23 cellular contexts compared by ENCODE assay signal in the genomic region with DNA sequence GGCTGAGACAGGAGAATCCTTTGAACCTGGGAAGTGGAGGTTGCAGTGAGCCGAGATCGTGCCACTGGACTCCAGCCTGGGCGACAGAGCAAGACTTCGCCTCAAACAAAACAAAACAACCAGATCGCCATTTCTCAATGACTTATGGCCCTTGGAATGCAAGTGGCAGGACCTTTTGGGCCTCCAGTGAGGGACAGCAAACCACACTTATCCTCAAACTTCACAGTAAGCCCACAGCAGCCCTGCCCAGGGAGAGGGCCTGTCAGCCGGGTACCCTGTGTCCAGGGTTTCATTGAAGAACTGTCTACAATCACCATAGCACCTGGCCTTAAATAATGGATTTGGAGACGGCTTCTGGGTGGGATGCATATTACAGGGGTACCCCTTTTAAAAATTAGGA. TPM values are rescaled to one million over a fixed set of nuclear protein-coding genes. Genes with fewer than 3 reads are reported as not detected.
A peak's percentile ranks its signal among the peaks of the same experiment; 100 is the strongest.
DNase-seq lines count a peak whose midpoint lies in the region; ATAC-seq and TF ChIP-seq lines count a peak whose summit lies in the region.
"Had no signal": no experiment of that assay in that cellular context is flagged by ENCODE, and none has a peak within 500 bp of the region (broad histone marks: within the 10 kb centered on the region; RNA-seq: fewer than 3 reads in every experiment).

No MANE protein-coding gene starts in this region.

- peaks cover 0 to 57% (median 0%) of the 10 kb centered on the region in 3 donors for H3K36me3 ChIP-seq in Peyer's patch
- H3K36me3 ChIP-seq: breast epithelium had no signal

- H3K4me3 Mint-ChIP-seq in HFFc6 (no peak overlapping the region), neural crest cell (peak overlapping the region; percentile 12), immature natural killer cell (no peak overlapping the region)
- H3K4me3 Mint-ChIP-seq: activated CD4-positive, alpha-beta memory T cell treated with anti-CD3 and anti-CD28 coated beads for 36 hours; activated T-cell treated with anti-CD3 and anti-CD28 coated beads, Interleukin-2, amount 50 U/mL, for 4 hours; CD4-positive, CD25-positive, alpha-beta regulatory T cell; nephron; T-helper 1 cell treated with Interleukin-12 subunit alpha and Interleukin-12 subunit beta and Interleukin-4 antibody, amounts not matched to agents 30 μg/mL and 1 μg/mL, for 36 hours had no signal

- TF ChIP-seq CTCF in HFFc6 (IDR thresholded peaks at IDR 0.05) (no peak), choroid plexus epithelial cell (conservative IDR thresholded peaks at IDR 0.05; ENCODE audit: low read depth, low read length) (no peak), neural crest cell (conservative IDR thresholded peaks at IDR 0.05) (no peak), Peyer's patch (IDR thresholded peaks at IDR 0.05) (no peak)

- H3K27ac ChIP-seq in Peyer's patch = no peak overlapping the region
- H3K27ac ChIP-seq: hepatocyte, SJCRH30, vagina, WERI-Rb-1 had no signal

- peaks cover 27% of the 10 kb centered on the region for H3K27me3 Mint-ChIP-seq in HFFc6 (ENCODE audit: insufficient read depth)
- no peaks in the 10 kb centered on the region for H3K27me3 Mint-ChIP-seq in neural crest cell (ENCODE audit: low read depth)
- H3K27me3 Mint-ChIP-seq in immature natural killer cell (ENCODE audit: low read depth in 3 of 3) = peaks cover 0 to 2% (median 2%) of the 10 kb centered on the region in 3 donors
- H3K27me3 Mint-ChIP-seq: activated CD4-positive, alpha-beta memory T cell treated with anti-CD3 and anti-CD28 coated beads for 36 hours; CD4-positive, CD25-positive, alpha-beta regulatory T cell had no signal

- no peaks in the 10 kb centered on the region for H3K9me3 ChIP-seq in Peyer's patch
- H3K9me3 ChIP-seq: breast epithelium, SJCRH30, vagina had no signal

- H3K9me3 Mint-ChIP-seq in HFFc6 = no peaks in the 10 kb centered on the region
- no peaks in the 10 kb centered on the region for H3K9me3 Mint-ChIP-seq in neural crest cell
- no peaks in the 10 kb centered on the region for H3K9me3 Mint-ChIP-seq in immature natural killer cell
- H3K9me3 Mint-ChIP-seq: activated CD4-positive, alpha-beta memory T cell treated with anti-CD3 and anti-CD28 coated beads for 36 hours; activated T-cell treated with anti-CD3 and anti-CD28 coated beads, Interleukin-2, amount 50 U/mL, for 4 hours; CD4-positive, CD25-positive, alpha-beta regulatory T cell; nephron; T-helper 1 cell treated with Interleukin-12 subunit alpha and Interleukin-12 subunit beta and Interleukin-4 antibody, amounts not matched to agents 30 μg/mL and 1 μg/mL, for 36 hours had no signal

- H3K27ac Mint-ChIP-seq in HFFc6 (peak overlapping the region; percentile 27; the same call in 1 of the 2 replicates), neural crest cell (ENCODE audit: unreplicated experiment) (no peak overlapping the region), immature natural killer cell (no peak overlapping the region)
- H3K27ac Mint-ChIP-seq: activated CD4-positive, alpha-beta memory T cell treated with anti-CD3 and anti-CD28 coated beads for 36 hours; T-helper 1 cell treated with Interleukin-12 subunit alpha and Interleukin-12 subunit beta and Interleukin-4 antibody, amounts not matched to agents 30 μg/mL and 1 μg/mL, for 36 hours had no signal

- no peaks in the 10 kb centered on the region for H3K27me3 ChIP-seq in Peyer's patch
- H3K27me3 ChIP-seq: breast epithelium, hepatocyte, SJCRH30, vagina had no signal

- DNase-seq in A172 (ENCODE audit: low spot score) (peak; percentile 55), HFFc6 (no peak), choroid plexus epithelial cell (ENCODE audit: low read depth) (peak; percentile 54), neural crest cell (ENCODE audit: low read depth, low spot score) (no peak), Peyer's patch (no peak), immature natural killer cell (no peak), NCI-H2081 treated with DMSO at 0.1 percent for 48 hours (lab: John Stamatoyannopoulos, UW) (no peak)
- DNase-seq: activated CD4-positive, alpha-beta memory T cell treated with anti-CD3 and anti-CD28 coated beads for 36 hours; activated T-cell treated with anti-CD3 and anti-CD28 coated beads, Interleukin-2, amount 50 U/mL, for 4 hours; CD4-positive, CD25-positive, alpha-beta regulatory T cell; mesendoderm; NCI-H1417; NCI-H82; OCI-M1; SJCRH30; stimulated activated CD8-positive, alpha-beta memory T cell treated with anti-CD3 and anti-CD28 coated beads, Interleukin-4, amount 100 ng/mL, for 48 hours; WERI-Rb-1 had no signal

- H3K4me1 ChIP-seq in Peyer's patch = peaks cover 0 to 1% (median 0%) of the 10 kb centered on the region in 4 donors
- H3K4me1 ChIP-seq: SJCRH30, vagina had no signal

- no peak for ATAC-seq in GM18505 (IDR thresholded peaks at IDR 0.05; ENCODE audit: unreplicated experiment)
- ATAC-seq: activated T-cell treated with anti-CD3 and anti-CD28 coated beads, Interleukin-2, amount 50 U/mL, for 4 hours had no signal

- H3K4me1 Mint-ChIP-seq in HFFc6 (ENCODE audit: low read depth) = peaks cover 19% of the 10 kb centered on the region
- peaks cover 16% of the 10 kb centered on the region for H3K4me1 Mint-ChIP-seq in neural crest cell
- no peaks in the 10 kb centered on the region for H3K4me1 Mint-ChIP-seq in immature natural killer cell
- H3K4me1 Mint-ChIP-seq: nephron had no signal

- H3K4me3 ChIP-seq in choroid plexus epithelial cell (ENCODE audit: low read depth, low read length) (no peak overlapping the region), Peyer's patch (no peak overlapping the region)
- H3K4me3 ChIP-seq: breast epithelium, hepatocyte, SJCRH30, vagina had no signal

- TF ChIP-seq POLR2A in Peyer's patch (IDR thresholded peaks at IDR 0.05) (no peak), GM18505 (IDR thresholded peaks at IDR 0.05; ENCODE audit: borderline replicate concordance, extremely low read depth, insufficient read depth, insufficient read length) (no peak)

- H3K36me3 Mint-ChIP-seq in HFFc6 (ENCODE audit: low read depth) (peaks cover 13% of the 10 kb centered on the region), neural crest cell (ENCODE audit: low read depth) (peaks cover 16% of the 10 kb centered on the region), immature natural killer cell (peaks cover 7 to 15% (median 10%) of the 10 kb centered on the region in 3 donors)

RNA-seq across cellular contexts. Expression of a gene that starts 11.7 kb away (rescaled TPM):
- total RNA-seq in A172 (2014; rRNA removed; shearing (Covaris generic)) = 75.5 and 90.6 TPM in 2 replicates
- 10 to 100 TPM; 48.0 to 61.3 (median 53.8) TPM for total RNA-seq in HFFc6 (2021; fragmentation: NEBNext Ultra II Directional; extraction: Animal tissue kit (Norgen Biotek cat#: 25700))
- total RNA-seq in neural crest cell (163 and 172 TPM in 2 replicates), Peyer's patch (100 to 1,000 TPM in 3 of 4 donors, 10 to 100 TPM in 1; 83.3 to 228 (median 184) TPM)
- polyA plus RNA-seq in immature natural killer cell = 1 to 10 TPM; 2.5 to 5.1 (median 2.7) TPM

RNA-seq across cellular contexts. Expression of a gene that starts 26.9 kb away (rescaled TPM):
- total RNA-seq in A172 (2014; rRNA removed; shearing (Covaris generic)) = 1.5 and 2.5 TPM in 2 replicates
- total RNA-seq in HFFc6 (2021; fragmentation: NEBNext Ultra II Directional; extraction: Animal tissue kit (Norgen Biotek cat#: 25700)) = 1 to 10 TPM; 1.9 to 3.1 (median 2.5) TPM
- total RNA-seq in neural crest cell = 6.2 and 6.3 TPM in 2 replicates
- 10 to 100 TPM in 2 of 4 donors, 1 to 10 TPM in 2; 7.4 to 89.1 (median 14.0) TPM for total RNA-seq in Peyer's patch
- polyA plus RNA-seq in immature natural killer cell = 1 to 10 TPM; 1.7 to 4.2 (median 3.6) TPM

RNA-seq across cellular contexts. Expression of a gene that starts 29.5 kb away (rescaled TPM):
- 3.3 and 3.9 TPM in 2 replicates for total RNA-seq in A172 (2014; rRNA removed; shearing (Covaris generic))
- total RNA-seq in HFFc6 (2021; fragmentation: NEBNext Ultra II Directional; extraction: Animal tissue kit (Norgen Biotek cat#: 25700)) = 10 to 100 TPM in 4 of 6 experiments, 1 to 10 TPM in 2; 8.0 to 14.6 (median 11.3) TPM
- total RNA-seq in neural crest cell (6.1 and 6.3 TPM in 2 replicates), Peyer's patch (1 to 10 TPM; 3.3 to 9.1 (median 5.8) TPM)
- not detected for polyA plus RNA-seq in immature natural killer cell
- polyA plus RNA-seq: CD4-positive, CD25-positive, alpha-beta regulatory T cell had no signal

RNA-seq across cellular contexts. Expression of a gene that starts 35.7 kb away (rescaled TPM):
- 697 and 1,197 TPM in 2 replicates for total RNA-seq in A172 (2014; rRNA removed; shearing (Covaris generic))
- total RNA-seq in HFFc6 (2021; fragmentation: NEBNext Ultra II Directional; extraction: Animal tissue kit (Norgen Biotek cat#: 25700)) = 1,000 to 10,000 TPM; 1,227 to 1,529 (median 1,391) TPM
- total RNA-seq in neural crest cell (1,750 and 1,862 TPM in 2 replicates), Peyer's patch (100 to 1,000 TPM; 214 to 675 (median 268) TPM)
- 1,000 to 10,000 TPM; 2,545 to 3,232 (median 2,896) TPM for polyA plus RNA-seq in immature natural killer cell

RNA-seq across cellular contexts. Expression of a gene that starts 37.8 kb away (rescaled TPM):
- total RNA-seq in A172 (2014; rRNA removed; shearing (Covaris generic)) = 246 and 286 TPM in 2 replicates
- 100 to 1,000 TPM; 161 to 219 (median 192) TPM for total RNA-seq in HFFc6 (2021; fragmentation: NEBNext Ultra II Directional; extraction: Animal tissue kit (Norgen Biotek cat#: 25700))
- 83.5 and 87.4 TPM in 2 replicates for total RNA-seq in neural crest cell
- total RNA-seq in Peyer's patch = 10 to 100 TPM; 14.5 to 69.3 (median 30.2) TPM
- polyA plus RNA-seq in immature natural killer cell = 1 to 10 TPM; 2.3 to 6.1 (median 5.3) TPM

Comparison
In these comparisons a context has a peak if more than half of its experiments do, and no peak if none do; other contexts are left out.
1. DNase-seq: peak in A172 (single experiment) and choroid plexus epithelial cell (single experiment); none in HFFc6 (single experiment), neural crest cell (single experiment), Peyer's patch (0 of 3), immature natural killer cell (0 of 3) and NCI-H2081 treated with DMSO at 0.1 percent for 48 hours (single experiment).